In the genomic region with DNA sequence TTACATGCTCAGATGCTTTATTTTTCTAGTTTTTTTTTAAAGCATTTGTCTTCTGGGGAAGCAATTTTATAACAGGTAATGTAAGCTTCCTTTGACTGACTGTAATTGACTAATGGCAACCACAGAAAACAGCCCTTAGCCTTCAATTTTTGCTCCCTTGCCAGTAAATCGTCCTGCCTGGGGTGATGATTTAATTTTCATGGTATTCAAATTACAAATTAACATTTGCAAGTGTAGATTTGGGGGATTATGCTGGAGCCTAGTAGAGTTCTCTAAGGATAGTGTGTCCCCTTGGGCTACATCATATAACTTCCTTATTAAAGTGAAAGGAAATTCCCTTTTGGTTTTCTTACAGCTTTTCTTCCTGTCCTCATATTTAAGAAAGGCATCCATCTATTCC, we compare ENCODE assay signal across 2 cellular contexts.
TF ChIP-seq lines count a peak whose summit lies in the region.

No MANE protein-coding gene starts in this region.

TF ChIP-seq in SK-N-SH treated with all-trans-retinoic acid at 6 μM for 48 hours, 23 proteins besides CTCF, POLR2A, EP300 and RAD21 (continued from another document):
- TF ChIP-seq ISL1 (CRISPR knock-in tag; IDR thresholded peaks at IDR 0.05): peak; percentile 80

TF ChIP-seq in SK-N-SH, 30 proteins besides CTCF, POLR2A, EP300 and RAD21:
- TF ChIP-seq, protein P1, sequence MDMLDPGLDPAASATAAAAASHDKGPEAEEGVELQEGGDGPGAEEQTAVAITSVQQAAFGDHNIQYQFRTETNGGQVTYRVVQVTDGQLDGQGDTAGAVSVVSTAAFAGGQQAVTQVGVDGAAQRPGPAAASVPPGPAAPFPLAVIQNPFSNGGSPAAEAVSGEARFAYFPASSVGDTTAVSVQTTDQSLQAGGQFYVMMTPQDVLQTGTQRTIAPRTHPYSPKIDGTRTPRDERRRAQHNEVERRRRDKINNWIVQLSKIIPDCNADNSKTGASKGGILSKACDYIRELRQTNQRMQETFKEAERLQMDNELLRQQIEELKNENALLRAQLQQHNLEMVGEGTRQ (IDR thresholded peaks at IDR 0.05; ENCODE audit: borderline replicate concordance, low read depth, low read length): no peak
- no peak for TF ChIP-seq FOXM1 (IDR thresholded peaks at IDR 0.05; ENCODE audit: low read depth)
- no peak for TF ChIP-seq JUND (IDR thresholded peaks at IDR 0.05)
- no peak for TF ChIP-seq YY1 (IDR thresholded peaks at IDR 0.05; ENCODE audit: low read depth)
- no peak for TF ChIP-seq FOSL2 (IDR thresholded peaks at IDR 0.05; ENCODE audit: borderline replicate concordance, low read depth)
- TF ChIP-seq MEF2A (IDR thresholded peaks at IDR 0.05; ENCODE audit: borderline replicate concordance, low read depth): no peak
- no peak for TF ChIP-seq POLR2AphosphoS5 (IDR thresholded peaks at IDR 0.05; ENCODE audit: low read depth, low read length)
- TF ChIP-seq NRF1 (IDR thresholded peaks at IDR 0.05; ENCODE audit: low read depth, low read length): no peak
- no peak for TF ChIP-seq MXI1 (IDR thresholded peaks at IDR 0.05; ENCODE audit: low read depth, low read length)
- no peak for TF ChIP-seq GATA2 (CRISPR knock-in tag; IDR thresholded peaks at IDR 0.05)
- no peak for TF ChIP-seq CHD2 (IDR thresholded peaks at IDR 0.05; ENCODE audit: low read length, partially characterized antibody)
- TF ChIP-seq ELF1 (IDR thresholded peaks at IDR 0.05): no peak
- TF ChIP-seq, protein P2, sequence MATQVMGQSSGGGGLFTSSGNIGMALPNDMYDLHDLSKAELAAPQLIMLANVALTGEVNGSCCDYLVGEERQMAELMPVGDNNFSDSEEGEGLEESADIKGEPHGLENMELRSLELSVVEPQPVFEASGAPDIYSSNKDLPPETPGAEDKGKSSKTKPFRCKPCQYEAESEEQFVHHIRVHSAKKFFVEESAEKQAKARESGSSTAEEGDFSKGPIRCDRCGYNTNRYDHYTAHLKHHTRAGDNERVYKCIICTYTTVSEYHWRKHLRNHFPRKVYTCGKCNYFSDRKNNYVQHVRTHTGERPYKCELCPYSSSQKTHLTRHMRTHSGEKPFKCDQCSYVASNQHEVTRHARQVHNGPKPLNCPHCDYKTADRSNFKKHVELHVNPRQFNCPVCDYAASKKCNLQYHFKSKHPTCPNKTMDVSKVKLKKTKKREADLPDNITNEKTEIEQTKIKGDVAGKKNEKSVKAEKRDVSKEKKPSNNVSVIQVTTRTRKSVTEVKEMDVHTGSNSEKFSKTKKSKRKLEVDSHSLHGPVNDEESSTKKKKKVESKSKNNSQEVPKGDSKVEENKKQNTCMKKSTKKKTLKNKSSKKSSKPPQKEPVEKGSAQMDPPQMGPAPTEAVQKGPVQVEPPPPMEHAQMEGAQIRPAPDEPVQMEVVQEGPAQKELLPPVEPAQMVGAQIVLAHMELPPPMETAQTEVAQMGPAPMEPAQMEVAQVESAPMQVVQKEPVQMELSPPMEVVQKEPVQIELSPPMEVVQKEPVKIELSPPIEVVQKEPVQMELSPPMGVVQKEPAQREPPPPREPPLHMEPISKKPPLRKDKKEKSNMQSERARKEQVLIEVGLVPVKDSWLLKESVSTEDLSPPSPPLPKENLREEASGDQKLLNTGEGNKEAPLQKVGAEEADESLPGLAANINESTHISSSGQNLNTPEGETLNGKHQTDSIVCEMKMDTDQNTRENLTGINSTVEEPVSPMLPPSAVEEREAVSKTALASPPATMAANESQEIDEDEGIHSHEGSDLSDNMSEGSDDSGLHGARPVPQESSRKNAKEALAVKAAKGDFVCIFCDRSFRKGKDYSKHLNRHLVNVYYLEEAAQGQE (IDR thresholded peaks at IDR 0.05; ENCODE audit: low read depth, low read length): no peak
- no peak for TF ChIP-seq SMC3 (IDR thresholded peaks at IDR 0.05; ENCODE audit: low read depth, low read length)
- no peak for TF ChIP-seq EZH2phosphoT487 (IDR thresholded peaks at IDR 0.05; ENCODE audit: borderline replicate concordance, low read depth)
- no peak for TF ChIP-seq RFX5 (IDR thresholded peaks at IDR 0.05; ENCODE audit: low read length)
- TF ChIP-seq ZBTB33 (IDR thresholded peaks at IDR 0.05; ENCODE audit: borderline replicate concordance, low read depth): no peak
- TF ChIP-seq, protein P3, sequence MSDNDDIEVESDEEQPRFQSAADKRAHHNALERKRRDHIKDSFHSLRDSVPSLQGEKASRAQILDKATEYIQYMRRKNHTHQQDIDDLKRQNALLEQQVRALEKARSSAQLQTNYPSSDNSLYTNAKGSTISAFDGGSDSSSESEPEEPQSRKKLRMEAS (IDR thresholded peaks at IDR 0.05; ENCODE audit: low read depth): no peak
- no peak for TF ChIP-seq USF1 (IDR thresholded peaks at IDR 0.05; ENCODE audit: borderline replicate concordance, low read depth)
- no peak for TF ChIP-seq SIN3A (IDR thresholded peaks at IDR 0.05; ENCODE audit: borderline replicate concordance, low read depth, low read length)
